ENCODE assay signal across 26 cellular contexts in the genomic region with DNA sequence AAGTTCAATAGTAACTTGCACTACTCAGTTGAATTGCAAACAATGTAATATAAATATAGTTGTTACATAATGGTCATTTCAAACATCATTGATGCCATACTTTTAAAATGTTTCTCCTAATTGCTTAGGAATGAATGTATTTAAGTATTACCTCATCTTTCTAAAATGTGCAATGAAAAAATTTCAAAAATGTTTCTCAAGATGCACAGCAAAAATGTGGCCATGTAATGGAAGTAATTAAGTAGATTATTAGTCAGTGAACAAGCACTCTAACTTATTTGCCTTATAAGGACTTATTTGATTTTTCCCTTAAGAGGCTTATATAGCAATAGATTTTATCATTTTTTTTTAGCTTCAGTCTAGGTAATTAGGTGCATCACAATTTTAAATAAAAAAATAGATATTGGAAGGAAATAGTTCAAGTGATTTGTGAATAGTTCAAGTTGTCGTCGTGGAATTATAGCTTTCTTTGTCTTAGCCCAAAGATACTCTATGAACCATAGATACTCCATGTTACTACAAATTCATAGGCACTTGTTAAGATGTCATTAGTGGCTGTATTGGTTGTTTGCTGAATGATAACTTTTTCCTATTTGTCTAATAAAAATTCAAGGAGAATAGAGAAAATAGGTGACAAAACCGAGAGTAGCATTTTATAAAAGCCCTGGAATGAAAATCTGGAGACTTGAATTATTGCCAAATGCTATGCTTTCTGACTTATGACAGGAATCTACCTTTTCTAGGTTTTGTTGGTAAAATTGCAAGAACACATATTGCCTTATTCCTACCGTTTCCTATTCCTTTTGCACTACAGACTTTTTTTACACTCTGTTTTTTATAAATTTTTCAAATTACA.
DNase-seq lines count a peak whose midpoint lies in the region; TF ChIP-seq lines count a peak whose summit lies in the region.
"Had no signal": no experiment of that assay in that cellular context is flagged by ENCODE, and none has a peak within 500 bp of the region (broad histone marks: within the 10 kb centered on the region; RNA-seq: fewer than 3 reads in every experiment).

No MANE protein-coding gene starts in this region.

- H3K79me2 ChIP-seq in fibroblast of lung (ENCODE audit: control insufficient read depth, insufficient read depth, low read length): no peaks in the 10 kb centered on the region

- H3K4me3 ChIP-seq in SJCRH30 (no peak overlapping the region), fibroblast of lung (replicated peaks in 1 of 4; ENCODE audit: control extremely low read depth in 1 of 4, insufficient read depth in 1 of 4, low read depth in 3 of 4, low read length in 4 of 4) (no peak overlapping the region)
- H3K4me3 ChIP-seq: Peyer's patch had no signal

- no peak overlapping the region for H3K4me2 ChIP-seq in fibroblast of lung (ENCODE audit: extremely low read depth, insufficient read depth, low read length)

- peak; percentile 30 for DNase-seq in ELR (ENCODE audit: low read depth)
- no peak for DNase-seq in SJCRH30
- peak; percentile 2 to 60 for DNase-seq in fibroblast of lung (ENCODE audit: low read depth in 2 of 2)
- no peak for DNase-seq in osteocyte (ENCODE audit: extremely low spot score, unreplicated experiment)
- DNase-seq in activated CD4-positive, CD25-positive, alpha-beta regulatory T cell treated with anti-CD3 and anti-CD28 coated beads, Interleukin-2, amount 50 U/mL, for 72 hours: no peak
- DNase-seq in NOMO-1 treated with dmso at 0.1 percent for 144 hours (lab: John Stamatoyannopoulos, UW; ENCODE audit: unreplicated experiment): no peak
- no peak for DNase-seq in posterior vena cava (ENCODE audit: low spot score)
- no peak for DNase-seq in mucosa of gallbladder (ENCODE audit: low spot score)
- DNase-seq: activated B cell treated with CpG ODN at 0.5 μM for 24 hours; activated CD4-positive, alpha-beta memory T cell treated with anti-CD3 and anti-CD28 coated beads, Interleukin-2, amount 10 ng/mL, durations not matched to agents 7 days and 5 days; activated naive CD4-positive, alpha-beta T cell; activated T-cell treated with anti-CD3 and anti-CD28 coated beads for 4 hours; AML-193; amniotic stem cell; central memory CD4-positive, alpha-beta T cell; COR-L47; DND-41; effector CD4-positive, alpha-beta T cell; immature natural killer cell; NCI-H1048; NCI-H2029 treated with DMSO at 0.1 percent for 48 hours; NCI-H446 treated with DMSO at 0.1 percent for 48 hours; Peyer's patch; stimulated activated CD4-positive, alpha-beta T cell treated with anti-CD3 and anti-CD28 coated beads, Interleukin-12 subunit alpha, Interleukin-12 subunit beta, amount 100 ng/mL, for 4 hours; T-helper 9 cell had no signal

- H3K9me3 ChIP-seq in SJCRH30 (replicated peaks): no peaks in the 10 kb centered on the region
- no peaks in the 10 kb centered on the region for H3K9me3 ChIP-seq in fibroblast of lung (ENCODE audit: control insufficient read depth, insufficient read depth, low read depth, low read length)
- H3K9me3 ChIP-seq: Peyer's patch had no signal

- H3K4me1 ChIP-seq in SJCRH30: peaks cover 13% of the 10 kb centered on the region; the same call in 1 of the 2 replicates
- no peaks in the 10 kb centered on the region for H3K4me1 ChIP-seq in fibroblast of lung (ENCODE audit: control insufficient read depth, extremely low read depth, insufficient read depth, low read length)
- H3K4me1 ChIP-seq: Peyer's patch had no signal

- no peak for TF ChIP-seq CTCF in fibroblast of lung (conservative IDR thresholded peaks at IDR 0.05 in 1 of 2, IDR thresholded peaks at IDR 0.05 in 1 of 2; ENCODE audit: low read depth in 1 of 2, low read length in 2 of 2)
- no peak for TF ChIP-seq CTCF in osteocyte (IDR thresholded peaks at IDR 0.05)

- peak overlapping the region; percentile 54 for H3K4me3 Mint-ChIP-seq in osteocyte (ENCODE audit: unreplicated experiment)
- H3K4me3 Mint-ChIP-seq: activated B cell treated with CpG ODN at 0.5 μM for 24 hours; activated CD4-positive, alpha-beta memory T cell treated with anti-CD3 and anti-CD28 coated beads, Interleukin-2, amount 10 ng/mL, durations not matched to agents 7 days and 5 days; immature natural killer cell; type B pancreatic cell had no signal

- H3K36me3 Mint-ChIP-seq in osteocyte (ENCODE audit: unreplicated experiment): peaks cover 11% of the 10 kb centered on the region
- H3K36me3 Mint-ChIP-seq: immature natural killer cell, type B pancreatic cell had no signal

- intact Hi-C loops in posterior vena cava (cut with DNase I): no loop called here

- peaks cover 82% of the 10 kb centered on the region for H3K4me1 Mint-ChIP-seq in osteocyte (ENCODE audit: unreplicated experiment)
- H3K4me1 Mint-ChIP-seq: activated B cell treated with CpG ODN at 0.5 μM for 24 hours; activated CD4-positive, alpha-beta memory T cell treated with anti-CD3 and anti-CD28 coated beads, Interleukin-2, amount 10 ng/mL, durations not matched to agents 7 days and 5 days; immature natural killer cell had no signal

- H3K27me3 Mint-ChIP-seq in osteocyte (ENCODE audit: unreplicated experiment): no peaks in the 10 kb centered on the region
- H3K27me3 Mint-ChIP-seq: activated B cell treated with CpG ODN at 0.5 μM for 24 hours; activated CD4-positive, alpha-beta memory T cell treated with anti-CD3 and anti-CD28 coated beads, Interleukin-2, amount 10 ng/mL, durations not matched to agents 7 days and 5 days; type B pancreatic cell had no signal

- H4K20me1 ChIP-seq in fibroblast of lung (ENCODE audit: control insufficient read depth, extremely low read depth, insufficient read depth, low read length): no peaks in the 10 kb centered on the region

- peak overlapping the region; percentile 29; the same call in 1 of the 2 replicates for H3K27ac ChIP-seq in SJCRH30
- no peak overlapping the region for H3K27ac ChIP-seq in fibroblast of lung (ENCODE audit: insufficient read depth, low read length)
- H3K27ac ChIP-seq: Peyer's patch had no signal

- no peaks in the 10 kb centered on the region for H3K9me3 Mint-ChIP-seq in osteocyte (ENCODE audit: unreplicated experiment)
- H3K9me3 Mint-ChIP-seq: activated B cell treated with CpG ODN at 0.5 μM for 24 hours; activated CD4-positive, alpha-beta memory T cell treated with anti-CD3 and anti-CD28 coated beads, Interleukin-2, amount 10 ng/mL, durations not matched to agents 7 days and 5 days; type B pancreatic cell had no signal

- H3K27me3 ChIP-seq in SJCRH30: no peaks in the 10 kb centered on the region
- no peaks in the 10 kb centered on the region for H3K27me3 ChIP-seq in fibroblast of lung (ENCODE audit: control insufficient read depth, insufficient read depth, low read length)
- H3K27me3 ChIP-seq: Peyer's patch had no signal

- no peak overlapping the region for H3K9ac ChIP-seq in fibroblast of lung (ENCODE audit: insufficient read depth, low read length)

- H3K36me3 ChIP-seq in SJCRH30 (no peaks in the 10 kb centered on the region), fibroblast of lung (ENCODE audit: control insufficient read depth, insufficient read depth, low read length) (no peaks in the 10 kb centered on the region)
- H3K36me3 ChIP-seq: Peyer's patch had no signal

- peak overlapping the region; percentile 93 for H3K27ac Mint-ChIP-seq in osteocyte (ENCODE audit: unreplicated experiment)
- H3K27ac Mint-ChIP-seq: activated B cell treated with CpG ODN at 0.5 μM for 24 hours; activated CD4-positive, alpha-beta memory T cell treated with anti-CD3 and anti-CD28 coated beads, Interleukin-2, amount 10 ng/mL, durations not matched to agents 7 days and 5 days; immature natural killer cell; type B pancreatic cell had no signal

- H2AFZ ChIP-seq in fibroblast of lung (ENCODE audit: low read length): no peak overlapping the region

Comparison
In these comparisons a context has a peak if more than half of its experiments do, and no peak if none do; other contexts are left out.
1. DNase-seq: peak in ELR (single experiment) and fibroblast of lung (2 of 2); none in SJCRH30 (0 of 2), osteocyte (single experiment), activated CD4-positive, CD25-positive, alpha-beta regulatory T cell treated with anti-CD3 and anti-CD28 coated beads, Interleukin-2, amount 50 U/mL, for 72 hours (single experiment), NOMO-1 treated with dmso at 0.1 percent for 144 hours (single experiment), posterior vena cava (single experiment) and mucosa of gallbladder (single experiment).